In the genomic region with DNA sequence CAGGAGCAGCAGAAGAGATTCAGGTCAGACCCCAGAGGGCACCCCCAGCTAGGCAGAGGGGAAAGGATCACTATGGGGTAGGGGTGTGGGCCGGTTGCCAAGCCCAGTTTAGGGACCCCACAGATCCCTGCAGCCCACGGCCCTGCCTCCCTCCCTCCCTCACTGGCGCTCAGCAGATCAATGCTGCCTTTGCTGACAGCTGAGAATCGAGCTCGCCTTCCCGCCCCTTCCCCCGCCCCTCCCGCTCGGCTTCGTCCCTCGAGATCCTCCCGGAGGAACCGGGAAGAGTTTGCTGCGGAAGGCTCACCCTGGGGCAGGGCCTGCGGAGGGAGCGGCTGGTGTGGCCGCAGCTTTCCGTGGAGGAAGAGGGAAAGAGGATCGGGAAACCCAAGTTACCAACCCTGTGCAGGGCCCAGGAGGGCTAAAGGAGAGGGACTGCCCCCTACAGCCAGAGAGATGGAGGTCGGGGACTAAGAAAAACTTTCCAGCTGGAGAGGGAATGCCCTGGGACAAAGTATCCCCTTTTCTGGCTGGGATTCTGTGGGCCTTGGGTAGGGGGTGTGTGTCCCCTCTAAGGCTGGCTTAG, we compare ENCODE assay signal across 8 cellular contexts. TPM values are rescaled to one million over a fixed set of nuclear protein-coding genes. Genes with fewer than 3 reads are reported as not detected.
A peak's percentile ranks its signal among the peaks of the same experiment; 100 is the strongest.
DNase-seq lines count a peak whose midpoint lies in the region; ATAC-seq, FAIRE-seq and TF ChIP-seq lines count a peak whose summit lies in the region.

No MANE protein-coding gene starts in this region.

- ATAC-seq in left lobe of liver = peak; percentile 7
- ATAC-seq in HG02840 (IDR thresholded peaks at IDR 0.05; ENCODE audit: low FRiP score, unreplicated experiment) = no peak

- no peak for DNase-seq in activated naive CD4-positive, alpha-beta T cell treated with Interleukin-2 at 50 U/mL for 16 hours
- DNase-seq in astrocyte of the hippocampus (ENCODE audit: low read depth, low spot score) (peak; percentile 41), left lobe of liver (ENCODE audit: low spot score) (no peak), tibial nerve (ENCODE audit: low spot score in 2 of 2) (no peak), RCC 7860 (ENCODE audit: low spot score) (no peak), hippocampal formation (lab: John Stamatoyannopoulos, UW) (no peak)

- peaks cover 0 to 14% of the 10 kb centered on the region in 2 donors for H3K27me3 ChIP-seq in tibial nerve

- 3 to 16% methylated on average over 10 to 20 of the region's 20 CpGs for WGBS in tibial nerve, 2 donors

- peak overlapping the region in 3 of 4 donors; percentile 7 to 62 (median 16) for H3K4me3 ChIP-seq in tibial nerve

- H3K4me3 Mint-ChIP-seq in activated naive CD4-positive, alpha-beta T cell treated with anti-CD3 and anti-CD28 coated beads, Interleukin-2, amount 50 U/mL, for 24 hours = peak overlapping the region; percentile 30

- peaks cover 0 to 3% (median 0%) of the 10 kb centered on the region in 3 donors for H3K36me3 ChIP-seq in tibial nerve

- peak overlapping the region in 2 of 4 donors; percentile 33 to 60 for H3K27ac ChIP-seq in tibial nerve

- H3K9me3 Mint-ChIP-seq in activated naive CD4-positive, alpha-beta T cell treated with anti-CD3 and anti-CD28 coated beads, Interleukin-2, amount 50 U/mL, for 24 hours = peaks cover under 1% of the 10 kb centered on the region

- TF ChIP-seq EP300 in tibial nerve (IDR thresholded peaks at IDR 0.05) = no peak

- H3K4me1 Mint-ChIP-seq in activated naive CD4-positive, alpha-beta T cell treated with anti-CD3 and anti-CD28 coated beads, Interleukin-2, amount 50 U/mL, for 24 hours = peaks cover 8% of the 10 kb centered on the region

- FAIRE-seq in RCC 7860 (lab: Jason Lieb, UNC) = no peak

- peaks cover 3% of the 10 kb centered on the region for H3K36me3 Mint-ChIP-seq in activated naive CD4-positive, alpha-beta T cell treated with anti-CD3 and anti-CD28 coated beads, Interleukin-2, amount 50 U/mL, for 24 hours

- H3K9me3 ChIP-seq in tibial nerve = peaks cover 0 to 3% (median 0%) of the 10 kb centered on the region in 4 donors

- TF ChIP-seq CTCF in tibial nerve (IDR thresholded peaks at IDR 0.05) = no peak

- TF ChIP-seq POLR2A in tibial nerve (IDR thresholded peaks at IDR 0.05) = no peak

- H3K4me1 ChIP-seq in tibial nerve = peaks cover 0 to 25% (median 15%) of the 10 kb centered on the region in 4 donors

- peaks cover 15% of the 10 kb centered on the region for H3K27me3 Mint-ChIP-seq in activated naive CD4-positive, alpha-beta T cell treated with anti-CD3 and anti-CD28 coated beads, Interleukin-2, amount 50 U/mL, for 24 hours

- peak overlapping the region; percentile 41 for H3K27ac Mint-ChIP-seq in activated naive CD4-positive, alpha-beta T cell treated with anti-CD3 and anti-CD28 coated beads, Interleukin-2, amount 50 U/mL, for 24 hours

RNA-seq across cellular contexts. Expression of a gene that starts 1.1 kb away (rescaled TPM):
- total RNA-seq in left lobe of liver = 0.20 TPM
- total RNA-seq in tibial nerve = 1 to 10 TPM in 3 of 4 donors, under 1 TPM in 1; 0.22 to 2.1 (median 1.7) TPM
